ENCODE assay signal across 14 cellular contexts in genomic region chr2:10341193-10341592, GRCh38. TPM values are rescaled to one million over a fixed set of nuclear protein-coding genes. Genes with fewer than 3 reads are reported as not detected.
DNase-seq lines count a peak whose midpoint lies in the region; ATAC-seq and TF ChIP-seq lines count a peak whose summit lies in the region.
"Had no signal": no experiment of that assay in that cellular context is flagged by ENCODE, and none has a peak within 500 bp of the region (broad histone marks: within the 10 kb centered on the region; RNA-seq: fewer than 3 reads in every experiment).

No MANE protein-coding gene starts in this region.

- no peaks in the 10 kb centered on the region; the same call in 1 of the 2 replicates for H4K20me1 ChIP-seq in HCT116 (ENCODE audit: insufficient read depth)

- DNase-seq in HCT116 (ENCODE audit: low read depth, low spot score) = no peak
- DNase-seq in WTC11 (ENCODE audit: low spot score) = no peak
- DNase-seq in naive thymus-derived CD4-positive, alpha-beta T cell = no peak
- peak in 1 of 2 donors; percentile 74 for DNase-seq in upper lobe of left lung
- no peak for DNase-seq in NCI-H748 (lab: John Stamatoyannopoulos, UW; ENCODE audit: unreplicated experiment)
- DNase-seq: COR-L47, NCI-H146, NCI-H446, NCI-H774, PC-9, Right ventricle myocardium superior had no signal

- H3K27me3 ChIP-seq in HCT116 (ENCODE audit: insufficient read depth, low read length) (no peaks in the 10 kb centered on the region), upper lobe of left lung (no peaks in the 10 kb centered on the region)
- no peaks in the 10 kb centered on the region for H3K27me3 ChIP-seq in naive thymus-derived CD4-positive, alpha-beta T cell (ENCODE audit: control insufficient read depth in 2 of 2, insufficient read depth in 2 of 2, low read length in 2 of 2)

- H3K4me2 ChIP-seq in HCT116 (ENCODE audit: low read length) = peak overlapping the region; percentile 21; the same call in 1 of the 2 replicates
- H3K4me2 ChIP-seq: PC-9 had no signal

- no peak overlapping the region for H3K9ac ChIP-seq in HCT116 (ENCODE audit: low read length)

- no peaks in the 10 kb centered on the region for H3K9me3 Mint-ChIP-seq in WTC11
- no peaks in the 10 kb centered on the region for H3K9me3 Mint-ChIP-seq in naive thymus-derived CD4-positive, alpha-beta T cell

- no peak for TF ChIP-seq CTCF in HCT116 (IDR thresholded peaks at IDR 0.05 in 2 of 3, conservative IDR thresholded peaks at IDR 0.05 in 1 of 3; ENCODE audit: borderline replicate concordance in 1 of 3, insufficient read depth in 1 of 3, low read depth in 2 of 3, low read length in 2 of 3)
- TF ChIP-seq CTCF in WTC11 (IDR thresholded peaks at IDR 0.05) = no peak
- TF ChIP-seq CTCF in upper lobe of left lung (IDR thresholded peaks at IDR 0.05) = no peak

- H3K36me3 ChIP-seq in HCT116 (ENCODE audit: control insufficient read depth in 1 of 2, insufficient read depth in 2 of 2, low read length in 2 of 2) (no peaks in the 10 kb centered on the region), upper lobe of left lung (no peaks in the 10 kb centered on the region)
- H3K36me3 ChIP-seq in naive thymus-derived CD4-positive, alpha-beta T cell (ENCODE audit: control insufficient read depth in 2 of 3, insufficient read depth in 3 of 3, low read length in 3 of 3) = no peaks in the 10 kb centered on the region

- TF ChIP-seq EP300 in upper lobe of left lung (IDR thresholded peaks at IDR 0.05) = no peak

- H3K9me2 ChIP-seq in HCT116 (ENCODE audit: insufficient read depth) = no peaks in the 10 kb centered on the region

- intact Hi-C loops in HCT116 (cut with micrococcal nuclease) = no loop called here
- intact Hi-C loops in naive thymus-derived CD4-positive, alpha-beta T cell (cut with micrococcal nuclease) = loop anchor here in 1 of 2 donors (1.0 kb wide), 1 partner anchor 10 kb away; no protein-coding TSS in a partner anchor

- 69 to 79% methylated on average over 8 of the region's 8 CpGs for WGBS in upper lobe of left lung, 2 donors

- H3K4me1 Mint-ChIP-seq in WTC11 = peaks cover 4% of the 10 kb centered on the region; the same call in 1 of the 2 replicates
- H3K4me1 Mint-ChIP-seq in naive thymus-derived CD4-positive, alpha-beta T cell = peaks cover 31 to 92% (median 82%) of the 10 kb centered on the region in 7 donors

- ATAC-seq in HCT116 = no peak
- ATAC-seq in WTC11 = no peak
- ATAC-seq in naive thymus-derived CD4-positive, alpha-beta T cell = no peak
- ATAC-seq in upper lobe of left lung (ENCODE audit: low FRiP score in 2 of 2) = no peak
- no peak for ATAC-seq in HG02571 (IDR thresholded peaks at IDR 0.05; ENCODE audit: unreplicated experiment)
- no peak for ATAC-seq in GM19463 (IDR thresholded peaks at IDR 0.05; ENCODE audit: unreplicated experiment)
- ATAC-seq: SK-N-SH treated with all-trans-retinoic acid at 6 μM for 48 hours had no signal

- BruUV-seq in HCT116 (replicated peaks; lab: Mats Ljungman, UMichigan) = no TSS peak

- TF ChIP-seq RAD21 in HCT116 (IDR thresholded peaks at IDR 0.05; ENCODE audit: low read depth) = no peak

- no peak overlapping the region for H3K4me3 ChIP-seq in HCT116 (replicated peaks in 1 of 2; ENCODE audit: low read depth in 1 of 2, low read length in 2 of 2)
- no peak overlapping the region for H3K4me3 ChIP-seq in naive thymus-derived CD4-positive, alpha-beta T cell (ENCODE audit: low read length)
- H3K4me3 ChIP-seq in upper lobe of left lung = no peak overlapping the region
- H3K4me3 ChIP-seq: PC-9 had no signal

- no peak overlapping the region for H3K27ac ChIP-seq in HCT116 (ENCODE audit: low read depth, low read length)
- H3K27ac ChIP-seq in naive thymus-derived CD4-positive, alpha-beta T cell (ENCODE audit: low read depth, low read length) = no peak overlapping the region
- peak overlapping the region; percentile 36 to 73 (median 52) for H3K27ac ChIP-seq in upper lobe of left lung
- H3K27ac ChIP-seq: PC-9 had no signal

- H3K9me3 ChIP-seq in HCT116 (ENCODE audit: control insufficient read depth in 1 of 2, insufficient read depth in 1 of 2, low read depth in 1 of 2, low read length in 2 of 2) (no peaks in the 10 kb centered on the region), upper lobe of left lung (no peaks in the 10 kb centered on the region)
- H3K9me3 ChIP-seq in naive thymus-derived CD4-positive, alpha-beta T cell (ENCODE audit: control insufficient read depth in 2 of 3, low read length in 3 of 3) = no peaks in the 10 kb centered on the region

- H3K79me2 ChIP-seq in HCT116 (ENCODE audit: insufficient read depth, low read length) = peaks cover 96% of the 10 kb centered on the region

- no peak overlapping the region for H3K27ac Mint-ChIP-seq in WTC11
- peak overlapping the region in 5 of 9 donors; percentile 23 to 73 (median 60) for H3K27ac Mint-ChIP-seq in naive thymus-derived CD4-positive, alpha-beta T cell

- POLR2A ChIA-PET in HCT116 (lab: Charles Lee) = no interaction called here
- POLR2A ChIA-PET in WTC11 (lab: Charles Lee) = no interaction called here
- POLR2A ChIA-PET in naive thymus-derived CD4-positive, alpha-beta T cell (lab: Charles Lee) = interaction anchor here (0.7 kb wide), 1 partner anchor 34 kb away, joined by 5 read pairs; no protein-coding TSS in a partner anchor

- TF ChIP-seq POLR2A in HCT116 (IDR thresholded peaks at IDR 0.05; ENCODE audit: borderline replicate concordance, extremely low read depth, insufficient read depth, insufficient read length) (no peak), upper lobe of left lung (IDR thresholded peaks at IDR 0.05) (no peak)

- H3K4me1 ChIP-seq in HCT116 (ENCODE audit: control insufficient read depth in 1 of 2, insufficient read depth in 2 of 2, low read length in 2 of 2) (peaks cover 6 to 35% of the 10 kb centered on the region in 2 experiments), upper lobe of left lung (peaks cover 42 to 59% (median 48%) of the 10 kb centered on the region in 4 donors)
- peaks cover 10 to 52% of the 10 kb centered on the region in 2 donors for H3K4me1 ChIP-seq in naive thymus-derived CD4-positive, alpha-beta T cell (ENCODE audit: control insufficient read depth in 2 of 2, insufficient read depth in 2 of 2, low read length in 2 of 2)

- CTCF ChIA-PET in HCT116 (lab: Charles Lee) (no interaction called here), WTC11 (lab: Charles Lee) (no interaction called here)
- CTCF ChIA-PET in naive thymus-derived CD4-positive, alpha-beta T cell (lab: Charles Lee) = no interaction called here

- RAD21 ChIA-PET in HCT116 (lab: Charles Lee; ENCODE audit: low non-redundant PET in 1 of 2, low total read pairs in 2 of 2, uncharacterized antibody in 2 of 2, unreplicated experiment in 2 of 2) = no interaction called here

- no peaks in the 10 kb centered on the region for H3K27me3 Mint-ChIP-seq in WTC11 (ENCODE audit: low read depth)
- no peaks in the 10 kb centered on the region for H3K27me3 Mint-ChIP-seq in naive thymus-derived CD4-positive, alpha-beta T cell

- H3K4me3 Mint-ChIP-seq in WTC11 = no peak overlapping the region
- H3K4me3 Mint-ChIP-seq in naive thymus-derived CD4-positive, alpha-beta T cell = peak overlapping the region in 5 of 10 donors; percentile 33 to 58 (median 49)

- H3K36me3 Mint-ChIP-seq in WTC11 = no peaks in the 10 kb centered on the region
- peaks cover 0 to 20% (median 14%) of the 10 kb centered on the region in 5 donors for H3K36me3 Mint-ChIP-seq in naive thymus-derived CD4-positive, alpha-beta T cell

- H2AFZ ChIP-seq in HCT116 (ENCODE audit: low read depth, low read length, poor library complexity, severe bottlenecking) = no peak overlapping the region
- H2AFZ ChIP-seq: PC-9 had no signal

TF ChIP-seq in HCT116, 20 proteins besides CTCF, POLR2A, EP300 and RAD21 (continues in another document):
- no peak for TF ChIP-seq ATF3 (IDR thresholded peaks at IDR 0.05)
- peak; percentile 83 for TF ChIP-seq CEBPB (IDR thresholded peaks at IDR 0.05; ENCODE audit: low read depth)

TF ChIP-seq in WTC11, 78 proteins besides CTCF, POLR2A, EP300 and RAD21:
- no peak for TF ChIP-seq AR (CRISPR knock-in tag; IDR thresholded peaks at IDR 0.05)
- peak; percentile 52; the same call in 1 of the 2 replicates for TF ChIP-seq ZNF121 (CRISPR knock-in tag; IDR thresholded peaks at IDR 0.05)

RNA-seq across cellular contexts. Expression of gene HPCAL1, which starts 38.5 kb away (rescaled TPM):
- 111 TPM for total RNA-seq in HCT116 (2021; ENCODE audit: unreplicated experiment)
- 173 and 207 TPM in 2 replicates for polyA plus RNA-seq in HCT116 (2012)
- total RNA-seq in WTC11 (2021) = 10.5 to 12.4 TPM (median 11.8 TPM) in 3 replicates
- total RNA-seq in naive thymus-derived CD4-positive, alpha-beta T cell = 10 to 100 TPM; 44.9 to 90.5 (median 65.8) TPM
- 100 to 1,000 TPM; 105 to 137 TPM for polyA plus RNA-seq in naive thymus-derived CD4-positive, alpha-beta T cell
- 100 to 1,000 TPM; 131 to 481 (median 261) TPM for total RNA-seq in upper lobe of left lung

Comparison
In these comparisons a context has a peak if more than half of its experiments do, and no peak if none do; other contexts are left out.
1. H3K27ac ChIP-seq: peak in upper lobe of left lung (4 of 4); none in HCT116 (single experiment) and naive thymus-derived CD4-positive, alpha-beta T cell (single experiment).